ENCODE assay signal across 16 cellular contexts in the genomic region with DNA sequence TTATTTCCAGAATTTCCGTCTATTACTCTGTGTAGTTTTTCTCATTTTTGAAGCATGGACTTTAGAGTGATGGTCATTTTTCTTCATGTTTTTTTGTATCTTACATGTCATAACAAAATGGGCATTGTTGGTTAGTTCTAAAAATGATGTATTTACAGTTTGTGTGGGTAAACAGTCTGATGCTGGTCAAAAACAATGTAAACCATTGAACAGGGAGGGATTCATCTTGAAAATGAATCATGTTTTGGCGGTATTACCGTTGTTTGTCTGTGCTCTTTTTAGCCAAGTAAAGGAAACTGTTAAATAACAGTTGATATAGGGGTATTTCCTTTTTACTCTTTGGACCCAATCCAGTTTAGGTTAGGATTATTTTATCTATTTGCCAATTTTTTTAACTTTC.
DNase-seq lines count a peak whose midpoint lies in the region; ATAC-seq, FAIRE-seq and TF ChIP-seq lines count a peak whose summit lies in the region.
"Had no signal": no experiment of that assay in that cellular context is flagged by ENCODE, and none has a peak within 500 bp of the region (broad histone marks: within the 10 kb centered on the region; RNA-seq: fewer than 3 reads in every experiment).

No MANE protein-coding gene starts in this region.

- no peak for DNase-seq in H54 (ENCODE audit: insufficient read length, low spot score)
- DNase-seq in SK-MEL-5 (ENCODE audit: low read depth, low spot score) = peak; percentile 34
- DNase-seq in foreskin melanocyte = peak; percentile 73
- no peak for DNase-seq in CD8-positive, alpha-beta memory T cell
- no peak for DNase-seq in progenitor cell of endocrine pancreas (ENCODE audit: low spot score, unreplicated experiment)
- DNase-seq: ACHN; Calu3; CD4-positive, alpha-beta T cell; DMS79 treated with DMSO at 0.1 percent for 48 hours had no signal

- no peak overlapping the region for H3K4me3 ChIP-seq in CD8-positive, alpha-beta memory T cell (ENCODE audit: low read length)
- H3K4me3 ChIP-seq: GM12878, HAP-1 had no signal

- TF ChIP-seq CTCF in progenitor cell of endocrine pancreas (IDR thresholded peaks at IDR 0.05; ENCODE audit: unreplicated experiment) = no peak

- no peak for TF ChIP-seq POLR2A in H54 (IDR thresholded peaks at IDR 0.05; ENCODE audit: low read depth, low read length)

- H3K27me3 ChIP-seq in CD8-positive, alpha-beta memory T cell (ENCODE audit: insufficient read depth, low read length, poor library complexity, severe bottlenecking) = no peaks in the 10 kb centered on the region

- POLR2A ChIA-PET in CD8-positive, alpha-beta memory T cell (lab: Charles Lee) = no interaction called here

- in situ Hi-C loops in SK-MEL-5 (cut with HindIII; ENCODE audit: low pct_unique_long_range_greater_than_20kb, low sequenced_read_pairs) = no loop called here

- no peak overlapping the region for H3K27ac ChIP-seq in CD8-positive, alpha-beta memory T cell (ENCODE audit: low read depth, low read length)
- H3K27ac ChIP-seq: C4-2B, KMS-11 had no signal

- H3K4me1 ChIP-seq in CD8-positive, alpha-beta memory T cell (ENCODE audit: insufficient read depth, low read length) = no peaks in the 10 kb centered on the region
- H3K4me1 ChIP-seq: HAP-1 had no signal

- H3K27me3 Mint-ChIP-seq in CD8-positive, alpha-beta memory T cell = no peaks in the 10 kb centered on the region
- no peaks in the 10 kb centered on the region for H3K27me3 Mint-ChIP-seq in progenitor cell of endocrine pancreas
- H3K27me3 Mint-ChIP-seq: CD4-positive, alpha-beta T cell had no signal

- H3K36me3 Mint-ChIP-seq in CD8-positive, alpha-beta memory T cell = peaks cover 0 to 18% (median 8%) of the 10 kb centered on the region in 3 donors
- H3K36me3 Mint-ChIP-seq in progenitor cell of endocrine pancreas (ENCODE audit: insufficient read depth) = no peaks in the 10 kb centered on the region

- no peaks in the 10 kb centered on the region for H3K36me3 ChIP-seq in CD8-positive, alpha-beta memory T cell (ENCODE audit: insufficient read depth, low read length)
- H3K36me3 ChIP-seq: HAP-1 had no signal

- no peak overlapping the region for H3K4me3 Mint-ChIP-seq in CD8-positive, alpha-beta memory T cell
- H3K4me3 Mint-ChIP-seq in progenitor cell of endocrine pancreas (ENCODE audit: low read depth) = no peak overlapping the region
- H3K4me3 Mint-ChIP-seq: CD4-positive, alpha-beta T cell had no signal

- CTCF ChIA-PET in CD8-positive, alpha-beta memory T cell (lab: Charles Lee) = no interaction called here

- peak; percentile 66 for FAIRE-seq in H54 (lab: Jason Lieb, UNC)
- FAIRE-seq: GM12878, GM19239, H1 had no signal

- no peaks in the 10 kb centered on the region for H3K9me3 ChIP-seq in CD8-positive, alpha-beta memory T cell (ENCODE audit: low read length)
- H3K9me3 ChIP-seq: HAP-1 had no signal

- no peak overlapping the region for H3K27ac Mint-ChIP-seq in CD8-positive, alpha-beta memory T cell
- H3K27ac Mint-ChIP-seq in progenitor cell of endocrine pancreas = no peak overlapping the region
- H3K27ac Mint-ChIP-seq: CD4-positive, alpha-beta T cell had no signal

- H3K9me3 Mint-ChIP-seq in CD8-positive, alpha-beta memory T cell = no peaks in the 10 kb centered on the region
- no peaks in the 10 kb centered on the region for H3K9me3 Mint-ChIP-seq in progenitor cell of endocrine pancreas (ENCODE audit: low read depth)
- H3K9me3 Mint-ChIP-seq: CD4-positive, alpha-beta T cell had no signal

- no peaks in the 10 kb centered on the region for H3K4me1 Mint-ChIP-seq in CD8-positive, alpha-beta memory T cell
- H3K4me1 Mint-ChIP-seq in progenitor cell of endocrine pancreas (ENCODE audit: low read depth) = no peaks in the 10 kb centered on the region

- no peak for ATAC-seq in HG02884 (IDR thresholded peaks at IDR 0.05; ENCODE audit: unreplicated experiment)
- ATAC-seq: GM12878 had no signal

Comparison
In these comparisons a context has a peak if more than half of its experiments do, and no peak if none do; other contexts are left out.
1. DNase-seq: peak in SK-MEL-5 (single experiment) and foreskin melanocyte (single experiment); none in H54 (single experiment), CD8-positive, alpha-beta memory T cell (0 of 5) and progenitor cell of endocrine pancreas (single experiment).